ENCODE assay signal across 11 cellular contexts in the genomic region with DNA sequence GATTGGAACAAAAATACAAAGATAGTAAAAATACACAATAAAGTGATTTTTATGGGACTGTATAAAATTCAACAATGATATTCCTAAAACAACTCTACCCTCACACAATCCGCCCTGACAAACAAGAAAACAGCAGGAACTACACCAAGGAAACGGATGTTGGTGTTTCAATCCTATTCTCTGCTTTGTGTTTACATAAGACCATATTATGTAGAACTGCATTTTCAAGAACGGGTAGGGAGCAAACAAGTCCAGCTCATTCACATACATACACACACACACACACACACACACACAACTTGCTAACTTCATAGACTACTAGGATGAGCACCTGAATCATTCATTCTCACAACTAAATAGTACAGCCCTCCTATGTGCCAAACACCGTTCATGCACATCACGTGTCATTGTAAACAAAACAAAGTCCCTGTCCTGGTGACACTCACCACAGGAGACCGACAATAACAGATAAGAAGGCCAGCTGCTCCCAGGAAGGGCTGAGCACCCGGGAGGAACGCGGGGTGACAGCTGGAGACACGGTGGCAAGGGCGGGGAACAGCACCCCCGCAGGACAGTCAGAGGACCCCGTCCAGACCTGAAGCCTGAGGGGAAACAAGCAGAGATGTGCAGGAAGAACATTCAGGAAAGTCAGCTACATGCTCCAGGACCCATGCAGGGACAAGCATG. TPM values are rescaled to one million over a fixed set of nuclear protein-coding genes. Genes with fewer than 3 reads are reported as not detected.
DNase-seq lines count a peak whose midpoint lies in the region; ATAC-seq, FAIRE-seq and TF ChIP-seq lines count a peak whose summit lies in the region.
"Had no signal": no experiment of that assay in that cellular context is flagged by ENCODE, and none has a peak within 500 bp of the region (broad histone marks: within the 10 kb centered on the region; RNA-seq: fewer than 3 reads in every experiment).

No MANE protein-coding gene starts in this region.

- TF ChIP-seq EP300 in HepG2 (IDR thresholded peaks at IDR 0.05; ENCODE audit: low read depth in 2 of 2, low read length in 2 of 2) = peak in 1 of 2 experiments; percentile 43; a peak in 1 of 4 replicates
- peak; percentile 78; the same call in 1 of the 2 replicates for TF ChIP-seq EP300 in HepG2 (CRISPR knock-in tag; IDR thresholded peaks at IDR 0.05; ENCODE audit: borderline replicate concordance)

- peak overlapping the region; percentile 66 for H3K9ac ChIP-seq in HepG2 (ENCODE audit: insufficient read depth, low read depth, low read length)

- no peak for TF ChIP-seq CTCF in C4-2B (conservative IDR thresholded peaks at IDR 0.05)
- peak; percentile 61 for TF ChIP-seq CTCF in HepG2 (CRISPR knock-in tag; IDR thresholded peaks at IDR 0.05)
- peak in 2 of 56 donors; percentile 15 to 20 for TF ChIP-seq CTCF in dorsolateral prefrontal cortex (IDR thresholded peaks at IDR 0.05 in 54 of 56, conservative IDR thresholded peaks at IDR 0.05 in 2 of 56; ENCODE audit: low read depth in 1 of 56, partially characterized antibody in 56 of 56)

- H3K4me3 ChIP-seq in H7 (ENCODE audit: insufficient read depth, low read depth, low read length) (no peak overlapping the region), HepG2 (replicated peaks in 1 of 3; ENCODE audit: insufficient read depth in 1 of 3, low read depth in 2 of 3, low read length in 3 of 3) (no peak overlapping the region; a peak in 1 of 6 replicates), dorsolateral prefrontal cortex (no peak overlapping the region)
- H3K4me3 ChIP-seq: vagina had no signal

- intact Hi-C loops in HepG2 (cut with micrococcal nuclease; ENCODE audit: unreplicated experiment) (no loop called here), dorsolateral prefrontal cortex (cut with DNase I) (no loop called here)

- H3K4me2 ChIP-seq in HepG2 (ENCODE audit: low read depth, low read length) = peak overlapping the region; percentile 65

- H3K79me2 ChIP-seq in HepG2 (ENCODE audit: insufficient read depth, low read length) = peaks cover 4% of the 10 kb centered on the region

- peaks cover 41% of the 10 kb centered on the region for H3K4me1 ChIP-seq in HepG2 (ENCODE audit: insufficient read depth, low read length)
- H3K4me1 ChIP-seq: vagina had no signal

- in situ Hi-C loops in HepG2 (cut with HindIII; ENCODE audit: extremely low pct_ligation_motif_present, low pct_unique_long_range_greater_than_20kb) = no loop called here

- H3K9me3 ChIP-seq in HepG2 (ENCODE audit: low read length) = no peaks in the 10 kb centered on the region
- H3K9me3 ChIP-seq: vagina had no signal

- ATAC-seq in HepG2 (peak; percentile 98), HG02798 (IDR thresholded peaks at IDR 0.05; ENCODE audit: poor library complexity, unreplicated experiment) (no peak), HG02981 (IDR thresholded peaks at IDR 0.05; ENCODE audit: unreplicated experiment) (no peak)
- ATAC-seq: CD8-positive, alpha-beta T cell had no signal

- TF ChIP-seq RAD21 in HepG2 (CRISPR knock-in tag; IDR thresholded peaks at IDR 0.05) = no peak

- CTCF ChIA-PET in HepG2 (lab: Yijun Ruan, JAX; ENCODE audit: low intra/inter-chr PET ratio, low total read pairs) = no interaction called here

- H3K27ac ChIP-seq in C4-2B = peak overlapping the region; percentile 64
- H3K27ac ChIP-seq in HepG2 (ENCODE audit: extremely low read length, insufficient read depth, low read length) = peak overlapping the region; percentile 82
- no peak overlapping the region for H3K27ac ChIP-seq in dorsolateral prefrontal cortex
- H3K27ac ChIP-seq: vagina had no signal

- no peaks in the 10 kb centered on the region for H4K20me1 ChIP-seq in HepG2 (ENCODE audit: insufficient read depth, low read length)

- peak; percentile 88 for DNase-seq in H7
- DNase-seq in OCI-M1 (lab: John Stamatoyannopoulos, UW) = peak; percentile 6
- DNase-seq in HepG2 (ENCODE audit: low spot score) = peak; percentile 88
- no peak for DNase-seq in dorsolateral prefrontal cortex
- DNase-seq in NCI-H187 treated with DMSO at 0.1 percent for 48 hours (lab: John Stamatoyannopoulos, UW) = no peak
- DNase-seq: CD8-positive, alpha-beta T cell had no signal

- WGBS in HepG2 (ENCODE audit: low lambda C conversion rate) = 10% methylated on average over 13 of the region's 13 CpGs

- FAIRE-seq in HepG2 (lab: Jason Lieb, UNC) = peak; percentile 81
- FAIRE-seq: GM18507 had no signal

- H3K27me3 ChIP-seq in H7 (ENCODE audit: control insufficient read depth, insufficient read depth, low read length) = no peaks in the 10 kb centered on the region
- H3K27me3 ChIP-seq in HepG2 (ENCODE audit: control insufficient read depth in 1 of 2, insufficient read depth in 2 of 2, low read length in 2 of 2) = no peaks in the 10 kb centered on the region
- no peaks in the 10 kb centered on the region for H3K27me3 ChIP-seq in dorsolateral prefrontal cortex
- H3K27me3 ChIP-seq: vagina had no signal

- no peak overlapping the region for H2AFZ ChIP-seq in HepG2 (ENCODE audit: low read length)

- POLR2A ChIA-PET in HepG2 (lab: Yijun Ruan, JAX) = interaction anchor here (2.6 kb wide), 1 partner anchor 16 kb away, joined by 15 read pairs; no protein-coding TSS in a partner anchor

- H3K36me3 ChIP-seq in H7 (replicated peaks; ENCODE audit: control insufficient read depth, insufficient read depth, low read length) = no peaks in the 10 kb centered on the region; the same call in 1 of the 2 replicates
- peaks cover 1 to 33% of the 10 kb centered on the region in 2 experiments; a peak in 4 of 5 replicates for H3K36me3 ChIP-seq in HepG2 (replicated peaks in 1 of 2; ENCODE audit: control insufficient read depth in 1 of 2, insufficient read depth in 2 of 2, low read length in 2 of 2)
- H3K36me3 ChIP-seq: vagina had no signal

- TF ChIP-seq POLR2A in HepG2 (IDR thresholded peaks at IDR 0.05; ENCODE audit: insufficient read depth in 1 of 2, low read depth in 2 of 2, low read length in 2 of 2) = no peak

- no TSS peak for BruUV-seq in HepG2 (replicated peaks; lab: Mats Ljungman, UMichigan)

TF ChIP-seq in HepG2, 621 proteins besides CTCF, POLR2A, EP300 and RAD21 (continues in another document):
- TF ChIP-seq ZSCAN20 (CRISPR knock-in tag; IDR thresholded peaks at IDR 0.05; ENCODE audit: borderline replicate concordance) (no peak), MYC (CRISPR knock-in tag; IDR thresholded peaks at IDR 0.05; ENCODE audit: borderline replicate concordance) (peak; percentile 23; the same call in 1 of the 2 replicates), SALL1 (CRISPR knock-in tag; IDR thresholded peaks at IDR 0.05) (peak; percentile 87), MAFG (CRISPR knock-in tag; IDR thresholded peaks at IDR 0.05) (no peak), BCL6 (CRISPR knock-in tag; IDR thresholded peaks at IDR 0.05) (peak; percentile 69), ELF3 (CRISPR knock-in tag; IDR thresholded peaks at IDR 0.05) (peak; percentile 57)
- TF ChIP-seq, protein P1, sequence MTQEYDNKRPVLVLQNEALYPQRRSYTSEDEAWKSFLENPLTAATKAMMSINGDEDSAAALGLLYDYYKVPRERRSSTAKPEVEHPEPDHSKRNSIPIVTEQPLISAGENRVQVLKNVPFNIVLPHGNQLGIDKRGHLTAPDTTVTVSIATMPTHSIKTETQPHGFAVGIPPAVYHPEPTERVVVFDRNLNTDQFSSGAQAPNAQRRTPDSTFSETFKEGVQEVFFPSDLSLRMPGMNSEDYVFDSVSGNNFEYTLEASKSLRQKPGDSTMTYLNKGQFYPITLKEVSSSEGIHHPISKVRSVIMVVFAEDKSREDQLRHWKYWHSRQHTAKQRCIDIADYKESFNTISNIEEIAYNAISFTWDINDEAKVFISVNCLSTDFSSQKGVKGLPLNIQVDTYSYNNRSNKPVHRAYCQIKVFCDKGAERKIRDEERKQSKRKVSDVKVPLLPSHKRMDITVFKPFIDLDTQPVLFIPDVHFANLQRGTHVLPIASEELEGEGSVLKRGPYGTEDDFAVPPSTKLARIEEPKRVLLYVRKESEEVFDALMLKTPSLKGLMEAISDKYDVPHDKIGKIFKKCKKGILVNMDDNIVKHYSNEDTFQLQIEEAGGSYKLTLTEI (CRISPR knock-in tag; conservative IDR thresholded peaks at IDR 0.05) = no peak

RNA-seq across cellular contexts. Expression of a gene that starts 43.0 kb away (rescaled TPM):
- 22.1 and 22.2 TPM in 2 replicates for total RNA-seq in H7 (2014; rRNA removed; shearing (Covaris generic))
- 5.7 and 6.8 TPM in 2 replicates for total RNA-seq in HepG2 (2016; rRNA removed; fragmentation: Illumina TruSeq; extraction: Trizol)
- total RNA-seq in HepG2 (2016; cell fraction: cytosol; rRNA removed; fragmentation: Illumina TruSeq; extraction: Trizol; ENCODE audit: low read depth) = 14.2 and 15.4 TPM in 2 replicates
- 4.1 and 7.4 TPM in 2 replicates for total RNA-seq in HepG2 (2016; cell fraction: insoluble cytoplasmic fraction; rRNA removed; fragmentation: Illumina TruSeq; extraction: Trizol)
- total RNA-seq in HepG2 (2016; cell fraction: membrane; rRNA removed; fragmentation: Illumina TruSeq; extraction: Trizol) = 8.5 and 9.7 TPM in 2 replicates
- total RNA-seq in HepG2 (2016; cell fraction: nucleus; rRNA removed; fragmentation: Illumina TruSeq; extraction: Trizol) = 10.3 and 12.7 TPM in 2 replicates
- polyA plus RNA-seq in HepG2 (2011; rRNA removed) = 4.4 and 4.8 TPM in 2 replicates
- polyA plus RNA-seq in HepG2 (2011; cell fraction: cytosol; rRNA removed) = 1.9 and 3.0 TPM in 2 replicates
- polyA plus RNA-seq in HepG2 (2011; cell fraction: nucleus; rRNA removed) = 40.2 and 52.1 TPM in 2 replicates
- polyA plus RNA-seq in HepG2 (2012) = 4.8 and 5.9 TPM in 2 replicates
- 0.46 and 0.69 TPM in 2 replicates for polyA plus RNA-seq in HepG2 (2016; cell fraction: cytosol; fragmentation: Illumina TruSeq; extraction: Trizol; ENCODE audit: low read depth)
- 4.0 and 5.3 TPM in 2 replicates for polyA plus RNA-seq in HepG2 (2016; cell fraction: insoluble cytoplasmic fraction; fragmentation: Illumina TruSeq; extraction: Trizol; ENCODE audit: low read depth)
- 1.4 and 1.6 TPM in 2 replicates for polyA plus RNA-seq in HepG2 (2016; cell fraction: membrane; fragmentation: Illumina TruSeq; extraction: Trizol; ENCODE audit: low read depth)
- 30.1 and 30.8 TPM in 2 replicates for polyA plus RNA-seq in HepG2 (2016; cell fraction: nucleus; fragmentation: Illumina TruSeq; extraction: Trizol; ENCODE audit: insufficient read depth, low read depth)
- 13.1 TPM in 2 replicates for polyA minus RNA-seq in HepG2 (2011; rRNA and poly(A)+ RNA removed; ENCODE audit: low replicate concordance)
- 4.6 and 4.9 TPM in 2 replicates for polyA minus RNA-seq in HepG2 (2011; cell fraction: cytosol; rRNA and poly(A)+ RNA removed)
- polyA minus RNA-seq in HepG2 (2011; cell fraction: nucleus; rRNA and poly(A)+ RNA removed) = 14.7 and 15.8 TPM in 2 replicates
- total RNA-seq in dorsolateral prefrontal cortex = 10 to 100 TPM; 19.7 to 55.4 (median 34.0) TPM

Comparison
In these comparisons a context has a peak if more than half of its experiments do, and no peak if none do; other contexts are left out.
1. H3K27ac ChIP-seq: peak in C4-2B (single experiment) and HepG2 (single experiment); none in dorsolateral prefrontal cortex (0 of 59).
2. DNase-seq: peak in H7 (single experiment), OCI-M1 (single experiment) and HepG2 (single experiment); none in dorsolateral prefrontal cortex (0 of 10) and NCI-H187 treated with DMSO at 0.1 percent for 48 hours (single experiment).